Comparison of ENCODE assay signal across 8 cellular contexts in the genomic region with DNA sequence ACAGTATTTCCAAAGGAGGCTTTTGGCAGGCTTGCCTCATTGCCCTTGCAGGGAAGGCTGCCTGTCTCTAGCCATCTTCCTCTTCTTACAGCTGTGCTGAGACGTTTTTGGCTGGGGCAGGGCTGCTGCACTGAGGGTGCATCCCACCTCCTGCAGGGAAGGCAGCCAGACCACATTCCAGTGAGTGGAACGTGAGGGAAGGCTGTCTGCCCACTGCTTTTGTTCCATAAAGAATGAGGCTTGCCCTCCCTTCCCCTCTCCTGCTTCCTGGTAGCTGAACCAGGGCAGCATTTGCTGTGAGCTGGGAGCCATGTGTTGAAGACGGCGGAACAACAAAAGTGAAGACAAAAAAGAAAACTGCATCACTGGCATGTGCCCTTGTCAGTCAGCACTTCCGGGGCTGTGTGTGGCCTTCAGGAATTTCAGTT. TPM values are rescaled to one million over a fixed set of nuclear protein-coding genes. Genes with fewer than 3 reads are reported as not detected.
DNase-seq lines count a peak whose midpoint lies in the region; ATAC-seq and TF ChIP-seq lines count a peak whose summit lies in the region.

No MANE protein-coding gene starts in this region.

- H3K27ac ChIP-seq in caudate nucleus (ENCODE audit: low read depth, low read length): peak overlapping the region; percentile 14
- H3K27ac ChIP-seq in liver (ENCODE audit: low read depth in 1 of 2, low read length in 2 of 2): peak overlapping the region; percentile 29 to 45

- no peaks in the 10 kb centered on the region for H3K27me3 Mint-ChIP-seq in activated CD4-positive, alpha-beta T cell treated with anti-CD3 and anti-CD28 coated beads, Interleukin-2, amount 10 ng/mL, durations not matched to agents 24 days and 14 days
- H3K27me3 Mint-ChIP-seq in type B pancreatic cell: no peaks in the 10 kb centered on the region

- peaks cover 23% of the 10 kb centered on the region for H3K36me3 Mint-ChIP-seq in activated CD4-positive, alpha-beta T cell treated with anti-CD3 and anti-CD28 coated beads, Interleukin-2, amount 10 ng/mL, durations not matched to agents 24 days and 14 days (ENCODE audit: low read depth)
- peaks cover 3% of the 10 kb centered on the region for H3K36me3 Mint-ChIP-seq in type B pancreatic cell

- H3K9me3 ChIP-seq in liver (ENCODE audit: control insufficient read depth in 4 of 4, low read length in 3 of 4): no peaks in the 10 kb centered on the region

- H3K4me3 Mint-ChIP-seq in activated CD4-positive, alpha-beta T cell treated with anti-CD3 and anti-CD28 coated beads, Interleukin-2, amount 10 ng/mL, durations not matched to agents 24 days and 14 days: no peak overlapping the region
- peak overlapping the region; percentile 76 for H3K4me3 Mint-ChIP-seq in type B pancreatic cell

- DNase-seq in activated CD4-positive, alpha-beta T cell treated with anti-CD3 and anti-CD28 coated beads, Interleukin-2, amount 10 ng/mL, durations not matched to agents 24 days and 14 days: no peak
- DNase-seq in activated CD4-positive, alpha-beta T cell treated with anti-CD3 and anti-CD28 coated beads, Interleukin-2, amount 50 U/mL, for 1 hour: no peak
- DNase-seq in caudate nucleus (lab: John Stamatoyannopoulos, UW) (no peak), type B pancreatic cell (ENCODE audit: extremely low spot score, unreplicated experiment) (peak; percentile 72), GM10248 (ENCODE audit: extremely low spot score) (no peak)

- peaks cover 6 to 10% (median 7%) of the 10 kb centered on the region in 4 donors for H3K36me3 ChIP-seq in liver (ENCODE audit: control insufficient read depth in 4 of 4, insufficient read depth in 3 of 4, low read depth in 1 of 4, low read length in 3 of 4)

- CTCF ChIA-PET in GM10248 (lab: Yijun Ruan, JAX): interaction anchor here (1.1 to 2.7 kb wide), 6 partner anchors 10 to 398 kb away, joined by 3 to 13 read pairs (median 4); no protein-coding TSS in a partner anchor

- H3K4me1 ChIP-seq in liver (ENCODE audit: control insufficient read depth in 4 of 4, insufficient read depth in 4 of 4, low read length in 3 of 4): peaks cover 0 to 8% (median 2%) of the 10 kb centered on the region in 4 donors

- H3K4me1 Mint-ChIP-seq in activated CD4-positive, alpha-beta T cell treated with anti-CD3 and anti-CD28 coated beads, Interleukin-2, amount 10 ng/mL, durations not matched to agents 24 days and 14 days: peaks cover 16% of the 10 kb centered on the region
- H3K4me1 Mint-ChIP-seq in type B pancreatic cell (ENCODE audit: unreplicated experiment): peaks cover 30% of the 10 kb centered on the region

- H3K27me3 ChIP-seq in liver (ENCODE audit: control insufficient read depth in 4 of 4, insufficient read depth in 4 of 4, low read length in 3 of 4): no peaks in the 10 kb centered on the region

- TF ChIP-seq CTCF in liver (IDR thresholded peaks at IDR 0.05; ENCODE audit: low read depth, low read length, missing input control) (no peak), type B pancreatic cell (conservative IDR thresholded peaks at IDR 0.05) (no peak), GM10248 (IDR thresholded peaks at IDR 0.05; ENCODE audit: control extremely low read depth, extremely low read depth, low read depth, missing control alignments) (no peak)

- peak overlapping the region; percentile 65 for H3K27ac Mint-ChIP-seq in activated CD4-positive, alpha-beta T cell treated with anti-CD3 and anti-CD28 coated beads, Interleukin-2, amount 10 ng/mL, durations not matched to agents 24 days and 14 days
- H3K27ac Mint-ChIP-seq in type B pancreatic cell: peak overlapping the region; percentile 99

- POLR2A ChIA-PET in GM10248 (lab: Yijun Ruan, JAX): no interaction called here

- no peak for TF ChIP-seq RAD21 in liver (IDR thresholded peaks at IDR 0.05)

- no peak overlapping the region for H3K4me3 ChIP-seq in liver (ENCODE audit: low read depth in 1 of 3, low read length in 3 of 3)

- ATAC-seq in GM21360 (IDR thresholded peaks at IDR 0.05; ENCODE audit: unreplicated experiment) (no peak), GM19328 (IDR thresholded peaks at IDR 0.05; ENCODE audit: unreplicated experiment) (no peak)

- intact Hi-C loops in activated CD4-positive, alpha-beta T cell treated with anti-CD3 and anti-CD28 coated beads, Interleukin-2, amount 10 ng/mL, durations not matched to agents 24 days and 14 days (cut with micrococcal nuclease): loop anchor here (1.0 kb wide), 1 partner anchor 16 kb away; the partner anchor contains the start of gene MGAT1

- WGBS in liver: 44% methylated on average over 5 of the region's 5 CpGs

- no peak overlapping the region for H3K9ac ChIP-seq in liver (ENCODE audit: low read depth in 1 of 2, low read length in 2 of 2)

- H3K9me3 Mint-ChIP-seq in activated CD4-positive, alpha-beta T cell treated with anti-CD3 and anti-CD28 coated beads, Interleukin-2, amount 10 ng/mL, durations not matched to agents 24 days and 14 days: no peaks in the 10 kb centered on the region
- no peaks in the 10 kb centered on the region for H3K9me3 Mint-ChIP-seq in type B pancreatic cell

TF ChIP-seq in liver, 16 proteins besides CTCF, POLR2A, EP300 and RAD21:
- no peak for TF ChIP-seq REST (IDR thresholded peaks at IDR 0.05)
- no peak for TF ChIP-seq SP1 (IDR thresholded peaks at IDR 0.05)
- no peak for TF ChIP-seq RXRA (IDR thresholded peaks at IDR 0.05)
- TF ChIP-seq ZBTB33 (IDR thresholded peaks at IDR 0.05): no peak
- no peak for TF ChIP-seq FOXA2 (IDR thresholded peaks at IDR 0.05)
- no peak for TF ChIP-seq NR2F2 (IDR thresholded peaks at IDR 0.05)
- no peak for TF ChIP-seq TAF1 (conservative IDR thresholded peaks at IDR 0.05)
- no peak for TF ChIP-seq YY1 (IDR thresholded peaks at IDR 0.05)
- TF ChIP-seq, protein P1, sequence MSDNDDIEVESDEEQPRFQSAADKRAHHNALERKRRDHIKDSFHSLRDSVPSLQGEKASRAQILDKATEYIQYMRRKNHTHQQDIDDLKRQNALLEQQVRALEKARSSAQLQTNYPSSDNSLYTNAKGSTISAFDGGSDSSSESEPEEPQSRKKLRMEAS (IDR thresholded peaks at IDR 0.05): no peak
- TF ChIP-seq HNF4G (IDR thresholded peaks at IDR 0.05): no peak
- TF ChIP-seq, protein P2, sequence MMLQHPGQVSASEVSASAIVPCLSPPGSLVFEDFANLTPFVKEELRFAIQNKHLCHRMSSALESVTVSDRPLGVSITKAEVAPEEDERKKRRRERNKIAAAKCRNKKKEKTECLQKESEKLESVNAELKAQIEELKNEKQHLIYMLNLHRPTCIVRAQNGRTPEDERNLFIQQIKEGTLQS (IDR thresholded peaks at IDR 0.05): no peak
- no peak for TF ChIP-seq JUND (IDR thresholded peaks at IDR 0.05)
- no peak for TF ChIP-seq HNF4A (conservative IDR thresholded peaks at IDR 0.05)
- no peak for TF ChIP-seq EGR1 (IDR thresholded peaks at IDR 0.05; ENCODE audit: low read depth in 2 of 2)
- no peak for TF ChIP-seq GABPA (IDR thresholded peaks at IDR 0.05 in 1 of 2, conservative IDR thresholded peaks at IDR 0.05 in 1 of 2)
- no peak for TF ChIP-seq FOXA1 (IDR thresholded peaks at IDR 0.05)

RNA-seq across cellular contexts. Expression of gene MGAT1, which starts 16.8 kb away (rescaled TPM):
- 119 and 122 TPM in 2 replicates for total RNA-seq in activated CD4-positive, alpha-beta T cell treated with anti-CD3 and anti-CD28 coated beads, Interleukin-2, amount 10 ng/mL, durations not matched to agents 24 days and 14 days
- total RNA-seq in liver (100 to 1,000 TPM in 1 of 2 donors, 10 to 100 TPM in 1; 73.6 to 122 TPM), type B pancreatic cell (ENCODE audit: low replicate concordance) (74.8 and 93.4 TPM in 2 replicates)
- polyA plus RNA-seq in liver: 100 to 1,000 TPM in 1 of 2 donors, 10 to 100 TPM in 1; 73.0 to 125 TPM

RNA-seq across cellular contexts. Expression of gene OR2Y1, which starts 46.0 kb away (rescaled TPM):
- total RNA-seq in activated CD4-positive, alpha-beta T cell treated with anti-CD3 and anti-CD28 coated beads, Interleukin-2, amount 10 ng/mL, durations not matched to agents 24 days and 14 days: not detected in 2 replicates
- not detected for total RNA-seq in liver
- polyA plus RNA-seq in liver: not detected
- not detected in 2 replicates for total RNA-seq in type B pancreatic cell (ENCODE audit: low replicate concordance)
